ENCODE assay signal across 8 cellular contexts in genomic region chr11:126440792-126441514, GRCh38.
DNase-seq lines count a peak whose midpoint lies in the region; ATAC-seq, FAIRE-seq and TF ChIP-seq lines count a peak whose summit lies in the region.

No MANE protein-coding gene starts in this region.

- H3K27me3 ChIP-seq in pancreas (peaks cover 0 to 4% (median 2%) of the 10 kb centered on the region in 4 donors), tibial nerve (no peaks in the 10 kb centered on the region)

- DNase-seq in DMS53 (lab: John Stamatoyannopoulos, UW): peak; percentile 80
- peak; percentile 84 for DNase-seq in H54 (ENCODE audit: insufficient read length, low spot score)
- DNase-seq in NB4 (ENCODE audit: low read depth): peak; percentile 96
- peak; percentile 57 for DNase-seq in SK-N-DZ (ENCODE audit: low spot score)
- DNase-seq in activated naive CD4-positive, alpha-beta T cell treated with Interleukin-2 at 50 U/mL for 16 hours: peak; percentile 71
- peak; percentile 89 for DNase-seq in Right ventricle myocardium inferior (ENCODE audit: missing footprints)
- peak; percentile 58 to 91 (median 83) for DNase-seq in pancreas
- DNase-seq in tibial nerve (ENCODE audit: low spot score in 2 of 2): peak; percentile 54 to 83

- TF ChIP-seq POLR2A in H54 (IDR thresholded peaks at IDR 0.05; ENCODE audit: low read depth, low read length): no peak
- TF ChIP-seq POLR2A in NB4 (IDR thresholded peaks at IDR 0.05; ENCODE audit: extremely low read depth, insufficient read length): peak; percentile 68
- no peak for TF ChIP-seq POLR2A in tibial nerve (IDR thresholded peaks at IDR 0.05)

- no peak overlapping the region for H3K27ac ChIP-seq in pancreas
- no peak overlapping the region for H3K27ac ChIP-seq in tibial nerve

- no peaks in the 10 kb centered on the region for H3K36me3 ChIP-seq in pancreas
- no peaks in the 10 kb centered on the region for H3K36me3 ChIP-seq in tibial nerve

- FAIRE-seq in H54 (lab: Jason Lieb, UNC) (no peak), pancreas (lab: Jason Lieb, UNC) (no peak)

- WGBS in pancreas, 2 donors: 17 to 18% methylated on average over 21 of the region's 21 CpGs
- 24% methylated on average over 21 of the region's 21 CpGs for WGBS in tibial nerve, 2 donors

- no peak for TF ChIP-seq EP300 in tibial nerve (IDR thresholded peaks at IDR 0.05)

- H3K9me3 ChIP-seq in pancreas (no peaks in the 10 kb centered on the region), tibial nerve (no peaks in the 10 kb centered on the region)

- intact Hi-C loops in Right ventricle myocardium inferior (cut with DNase I) (loop anchor here (1.0 to 5.0 kb wide), 5 partner anchors 39 to 1051 kb away; no protein-coding TSS in a partner anchor), pancreas (cut with DNase I) (loop anchor here in 2 of 3 donors (5.0 to 10.0 kb wide), 3 partner anchors 36 to 904 kb away; no protein-coding TSS in a partner anchor)

- TF ChIP-seq CTCF in NB4 (IDR thresholded peaks at IDR 0.05; ENCODE audit: low read depth, low read length) (peak; percentile 81), pancreas (IDR thresholded peaks at IDR 0.05) (peak; percentile 93 to 98 (median 94)), tibial nerve (IDR thresholded peaks at IDR 0.05) (peak; percentile 89 to 98 (median 97))

- H3K4me3 ChIP-seq in NB4 (ENCODE audit: low read depth, low read length) (peak overlapping the region; percentile 66), pancreas (no peak overlapping the region), tibial nerve (no peak overlapping the region)

- ATAC-seq in Right ventricle myocardium inferior (peak; percentile 62), pancreas (peak; percentile 78 to 98 (median 94))

- H3K4me1 ChIP-seq in pancreas (no peaks in the 10 kb centered on the region), tibial nerve (peaks cover 0 to 9% (median 0%) of the 10 kb centered on the region in 4 donors)
